ENCODE assay signal across 10 cellular contexts in genomic region chr16:4064950-4065352, GRCh38. TPM values are rescaled to one million over a fixed set of nuclear protein-coding genes. Genes with fewer than 3 reads are reported as not detected.
DNase-seq lines count a peak whose midpoint lies in the region; ATAC-seq and TF ChIP-seq lines count a peak whose summit lies in the region.
"Had no signal": no experiment of that assay in that cellular context is flagged by ENCODE, and none has a peak within 500 bp of the region (broad histone marks: within the 10 kb centered on the region; RNA-seq: fewer than 3 reads in every experiment).

No MANE protein-coding gene starts in this region.

- H3K36me3 Mint-ChIP-seq in activated B cell treated with CpG ODN at 0.5 μM for 24 hours (ENCODE audit: low read depth): peaks cover 2% of the 10 kb centered on the region
- peaks cover 4% of the 10 kb centered on the region for H3K36me3 Mint-ChIP-seq in central memory CD8-positive, alpha-beta T cell (ENCODE audit: insufficient read depth)

- H3K27me3 Mint-ChIP-seq in activated B cell treated with CpG ODN at 0.5 μM for 24 hours: peaks cover 3% of the 10 kb centered on the region
- H3K27me3 Mint-ChIP-seq in central memory CD8-positive, alpha-beta T cell: no peaks in the 10 kb centered on the region

- peaks cover 2% of the 10 kb centered on the region for H3K4me1 Mint-ChIP-seq in activated B cell treated with CpG ODN at 0.5 μM for 24 hours
- peaks cover 25% of the 10 kb centered on the region for H3K4me1 Mint-ChIP-seq in central memory CD8-positive, alpha-beta T cell

- intact Hi-C loops in activated B cell treated with CpG ODN at 0.5 μM for 24 hours (cut with micrococcal nuclease): no loop called here

- peak; percentile 51 for DNase-seq in DMS79 (lab: John Stamatoyannopoulos, UW)
- no peak for DNase-seq in activated B cell treated with CpG ODN at 0.5 μM for 24 hours
- peak in 1 of 2 donors; percentile 19 for DNase-seq in central memory CD8-positive, alpha-beta T cell (ENCODE audit: low spot score in 2 of 2)
- peak; percentile 34 for DNase-seq in stimulated activated CD4-positive, alpha-beta T cell treated with anti-CD3 and anti-CD28 coated beads, Interleukin-1b, Interleukin-23, amount 100 ng/mL, for 48 hours
- no peak for DNase-seq in NCI-H2107 (lab: John Stamatoyannopoulos, UW)
- DNase-seq in GM10248 (ENCODE audit: extremely low spot score): no peak
- DNase-seq: colonic mucosa, NCI-H187 had no signal

- TF ChIP-seq CTCF in activated B cell treated with CpG ODN at 0.5 μM for 24 hours (IDR thresholded peaks at IDR 0.05) (no peak), GM10248 (IDR thresholded peaks at IDR 0.05; ENCODE audit: control extremely low read depth, extremely low read depth, low read depth, missing control alignments) (no peak)

- peak overlapping the region; percentile 73 for H3K4me3 Mint-ChIP-seq in activated B cell treated with CpG ODN at 0.5 μM for 24 hours
- H3K4me3 Mint-ChIP-seq in central memory CD8-positive, alpha-beta T cell: peak overlapping the region; percentile 74

- POLR2A ChIA-PET in activated B cell treated with CpG ODN at 0.5 μM for 24 hours (lab: Charles Lee) (no interaction called here), GM10248 (lab: Yijun Ruan, JAX) (no interaction called here)

- peaks cover 18% of the 10 kb centered on the region for H3K9me3 Mint-ChIP-seq in activated B cell treated with CpG ODN at 0.5 μM for 24 hours
- H3K9me3 Mint-ChIP-seq in central memory CD8-positive, alpha-beta T cell: peaks cover 6% of the 10 kb centered on the region

- TF ChIP-seq POLR2A in GM18505 (IDR thresholded peaks at IDR 0.05; ENCODE audit: borderline replicate concordance, extremely low read depth, insufficient read depth, insufficient read length): no peak

- ATAC-seq in activated B cell treated with CpG ODN at 0.5 μM for 24 hours (ENCODE audit: low read depth) (no peak), GM18505 (IDR thresholded peaks at IDR 0.05; ENCODE audit: unreplicated experiment) (no peak), GM21619 (IDR thresholded peaks at IDR 0.05; ENCODE audit: unreplicated experiment) (no peak)
- ATAC-seq in central memory CD8-positive, alpha-beta T cell (replicated peaks; ENCODE audit: extremely low read depth, poor library complexity, severe bottlenecking): peak; percentile 93

- H3K27ac Mint-ChIP-seq in activated B cell treated with CpG ODN at 0.5 μM for 24 hours: no peak overlapping the region
- H3K27ac Mint-ChIP-seq in central memory CD8-positive, alpha-beta T cell (ENCODE audit: low read depth): peak overlapping the region; percentile 70

- CTCF ChIA-PET in activated B cell treated with CpG ODN at 0.5 μM for 24 hours (lab: Charles Lee) (no interaction called here), GM10248 (lab: Yijun Ruan, JAX) (no interaction called here)

RNA-seq across cellular contexts. Expression of gene ADCY9, which starts 51.3 kb away (rescaled TPM):
- 1.3 and 2.0 TPM in 2 replicates for total RNA-seq in activated B cell treated with CpG ODN at 0.5 μM for 24 hours

Comparison
In these comparisons a context has a peak if more than half of its experiments do, and no peak if none do; other contexts are left out.
1. DNase-seq: peak in DMS79 (single experiment) and stimulated activated CD4-positive, alpha-beta T cell treated with anti-CD3 and anti-CD28 coated beads, Interleukin-1b, Interleukin-23, amount 100 ng/mL, for 48 hours (single experiment); none in activated B cell treated with CpG ODN at 0.5 μM for 24 hours (single experiment), NCI-H2107 (single experiment) and GM10248 (single experiment).